ENCODE assay signal across 3 cellular contexts in the genomic region with DNA sequence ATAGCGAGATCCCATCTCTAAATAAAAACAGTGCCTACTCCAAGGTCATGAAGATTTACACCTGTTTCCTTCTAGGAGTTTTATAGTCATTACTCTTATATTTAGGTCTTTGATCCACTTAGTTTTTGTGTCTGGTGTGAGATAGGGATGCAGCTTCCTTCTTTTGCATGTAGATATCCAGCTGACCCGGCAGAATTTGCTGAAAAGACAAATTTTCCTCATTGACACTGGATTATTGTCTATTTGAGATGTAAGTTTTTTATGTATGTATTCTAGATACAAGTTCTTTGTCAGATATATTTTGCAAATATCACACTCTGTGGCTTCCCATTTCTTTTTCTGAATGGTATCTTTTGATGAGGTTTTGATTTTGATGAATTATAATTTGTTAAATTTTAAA.
A peak's percentile ranks its signal among the peaks of the same experiment; 100 is the strongest.
TF ChIP-seq lines count a peak whose summit lies in the region.

No MANE protein-coding gene starts in this region.

TF ChIP-seq in A549, 52 proteins besides CTCF, POLR2A, EP300 and RAD21:
- TF ChIP-seq HEYL (CRISPR knock-in tag; IDR thresholded peaks at IDR 0.05) (no peak), MAFK (IDR thresholded peaks at IDR 0.05; ENCODE audit: partially characterized antibody) (peak; percentile 68)

TF ChIP-seq in IMR-90, 13 proteins besides CTCF, POLR2A, EP300 and RAD21:
- TF ChIP-seq MAFK (IDR thresholded peaks at IDR 0.05; ENCODE audit: low read depth, low read length) (peak; percentile 44; the same call in 1 of the 2 replicates), NFE2L2 (IDR thresholded peaks at IDR 0.05; ENCODE audit: low read depth, low read length) (no peak)

TF ChIP-seq in K562, 482 proteins besides CTCF, POLR2A, EP300 and RAD21:
- no peak for TF ChIP-seq E2F3 (CRISPR knock-in tag; IDR thresholded peaks at IDR 0.05)
- TF ChIP-seq SMARCC2 (IDR thresholded peaks at IDR 0.05; ENCODE audit: low read depth) = no peak
- TF ChIP-seq, protein P1, sequence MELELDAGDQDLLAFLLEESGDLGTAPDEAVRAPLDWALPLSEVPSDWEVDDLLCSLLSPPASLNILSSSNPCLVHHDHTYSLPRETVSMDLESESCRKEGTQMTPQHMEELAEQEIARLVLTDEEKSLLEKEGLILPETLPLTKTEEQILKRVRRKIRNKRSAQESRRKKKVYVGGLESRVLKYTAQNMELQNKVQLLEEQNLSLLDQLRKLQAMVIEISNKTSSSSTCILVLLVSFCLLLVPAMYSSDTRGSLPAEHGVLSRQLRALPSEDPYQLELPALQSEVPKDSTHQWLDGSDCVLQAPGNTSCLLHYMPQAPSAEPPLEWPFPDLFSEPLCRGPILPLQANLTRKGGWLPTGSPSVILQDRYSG (tag; conservative IDR thresholded peaks at IDR 0.05; ENCODE audit: low read depth) = no peak
- no peak for TF ChIP-seq ZNF146 (CRISPR knock-in tag; IDR thresholded peaks at IDR 0.05; ENCODE audit: unreplicated experiment)
- TF ChIP-seq, protein P2, sequence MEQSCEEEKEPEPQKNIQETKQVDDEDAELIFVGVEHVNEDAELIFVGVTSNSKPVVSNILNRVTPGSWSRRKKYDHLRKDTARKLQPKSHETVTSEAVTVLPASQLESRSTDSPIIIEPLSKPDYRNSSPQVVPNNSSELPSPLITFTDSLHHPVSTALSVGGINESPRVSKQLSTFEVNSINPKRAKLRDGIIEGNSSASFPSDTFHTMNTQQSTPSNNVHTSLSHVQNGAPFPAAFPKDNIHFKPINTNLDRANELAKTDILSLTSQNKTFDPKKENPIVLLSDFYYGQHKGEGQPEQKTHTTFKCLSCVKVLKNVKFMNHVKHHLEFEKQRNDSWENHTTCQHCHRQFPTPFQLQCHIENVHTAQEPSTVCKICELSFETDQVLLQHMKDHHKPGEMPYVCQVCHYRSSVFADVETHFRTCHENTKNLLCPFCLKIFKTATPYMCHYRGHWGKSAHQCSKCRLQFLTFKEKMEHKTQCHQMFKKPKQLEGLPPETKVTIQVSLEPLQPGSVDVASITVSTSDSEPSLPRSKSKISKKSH (CRISPR knock-in tag; IDR thresholded peaks at IDR 0.05) = no peak
- no peak for TF ChIP-seq RBM14 (IDR thresholded peaks at IDR 0.05; ENCODE audit: borderline replicate concordance, insufficient read depth, low read depth, low read length)
- TF ChIP-seq MEIS2 (IDR thresholded peaks at IDR 0.05; ENCODE audit: partially characterized antibody) = no peak
- no peak for TF ChIP-seq SAFB (IDR thresholded peaks at IDR 0.05; ENCODE audit: borderline replicate concordance, low read depth, low read length)
- TF ChIP-seq RUNX1 (IDR thresholded peaks at IDR 0.05; ENCODE audit: low read depth) = no peak
- TF ChIP-seq C11orf30 (IDR thresholded peaks at IDR 0.05; ENCODE audit: low read depth) = peak; percentile 68
- no peak for TF ChIP-seq ZNF780A (CRISPR knock-in tag; IDR thresholded peaks at IDR 0.05)
- no peak for TF ChIP-seq PCBP2 (IDR thresholded peaks at IDR 0.05; ENCODE audit: low read depth, low read length, poor library complexity, severe bottlenecking)
- no peak for TF ChIP-seq SMARCB1 (IDR thresholded peaks at IDR 0.05; ENCODE audit: insufficient read length, low read depth)
- no peak for TF ChIP-seq STAT5A (IDR thresholded peaks at IDR 0.05; ENCODE audit: borderline replicate concordance, low read length)
- peak; percentile 27; the same call in 1 of the 2 replicates for TF ChIP-seq MAFF (IDR thresholded peaks at IDR 0.05; ENCODE audit: low read length)
- TF ChIP-seq GABPB1 (CRISPR knock-in tag; IDR thresholded peaks at IDR 0.05) = no peak
- peak; percentile 76 for TF ChIP-seq ZNF316 (IDR thresholded peaks at IDR 0.05)
- TF ChIP-seq ZNF586 (CRISPR knock-in tag; conservative IDR thresholded peaks at IDR 0.05) = no peak
- TF ChIP-seq, protein P3, sequence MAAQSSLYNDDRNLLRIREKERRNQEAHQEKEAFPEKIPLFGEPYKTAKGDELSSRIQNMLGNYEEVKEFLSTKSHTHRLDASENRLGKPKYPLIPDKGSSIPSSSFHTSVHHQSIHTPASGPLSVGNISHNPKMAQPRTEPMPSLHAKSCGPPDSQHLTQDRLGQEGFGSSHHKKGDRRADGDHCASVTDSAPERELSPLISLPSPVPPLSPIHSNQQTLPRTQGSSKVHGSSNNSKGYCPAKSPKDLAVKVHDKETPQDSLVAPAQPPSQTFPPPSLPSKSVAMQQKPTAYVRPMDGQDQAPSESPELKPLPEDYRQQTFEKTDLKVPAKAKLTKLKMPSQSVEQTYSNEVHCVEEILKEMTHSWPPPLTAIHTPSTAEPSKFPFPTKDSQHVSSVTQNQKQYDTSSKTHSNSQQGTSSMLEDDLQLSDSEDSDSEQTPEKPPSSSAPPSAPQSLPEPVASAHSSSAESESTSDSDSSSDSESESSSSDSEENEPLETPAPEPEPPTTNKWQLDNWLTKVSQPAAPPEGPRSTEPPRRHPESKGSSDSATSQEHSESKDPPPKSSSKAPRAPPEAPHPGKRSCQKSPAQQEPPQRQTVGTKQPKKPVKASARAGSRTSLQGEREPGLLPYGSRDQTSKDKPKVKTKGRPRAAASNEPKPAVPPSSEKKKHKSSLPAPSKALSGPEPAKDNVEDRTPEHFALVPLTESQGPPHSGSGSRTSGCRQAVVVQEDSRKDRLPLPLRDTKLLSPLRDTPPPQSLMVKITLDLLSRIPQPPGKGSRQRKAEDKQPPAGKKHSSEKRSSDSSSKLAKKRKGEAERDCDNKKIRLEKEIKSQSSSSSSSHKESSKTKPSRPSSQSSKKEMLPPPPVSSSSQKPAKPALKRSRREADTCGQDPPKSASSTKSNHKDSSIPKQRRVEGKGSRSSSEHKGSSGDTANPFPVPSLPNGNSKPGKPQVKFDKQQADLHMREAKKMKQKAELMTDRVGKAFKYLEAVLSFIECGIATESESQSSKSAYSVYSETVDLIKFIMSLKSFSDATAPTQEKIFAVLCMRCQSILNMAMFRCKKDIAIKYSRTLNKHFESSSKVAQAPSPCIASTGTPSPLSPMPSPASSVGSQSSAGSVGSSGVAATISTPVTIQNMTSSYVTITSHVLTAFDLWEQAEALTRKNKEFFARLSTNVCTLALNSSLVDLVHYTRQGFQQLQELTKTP (IDR thresholded peaks at IDR 0.05; ENCODE audit: low read depth in 1 of 2, partially characterized antibody in 2 of 2) = no peak
- TF ChIP-seq, protein P4, sequence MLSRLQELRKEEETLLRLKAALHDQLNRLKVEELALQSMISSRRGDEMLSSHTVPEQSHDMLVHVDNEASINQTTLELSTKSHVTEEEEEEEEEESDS (CRISPR knock-in tag; IDR thresholded peaks at IDR 0.05) = no peak
- no peak for TF ChIP-seq CBX5 (IDR thresholded peaks at IDR 0.05; ENCODE audit: borderline replicate concordance, low read depth)
- TF ChIP-seq POLR2G (IDR thresholded peaks at IDR 0.05; ENCODE audit: low read depth, low read length) = no peak
- TF ChIP-seq MAFG (tag; conservative IDR thresholded peaks at IDR 0.05) = 0 out of 2 replicates have a peak, but pooled peaks have one; percentile 34
